Comparison of ENCODE assay signal across 8 cellular contexts in genomic region chr11:61378713-61379313, GRCh38. TPM values are rescaled to one million over a fixed set of nuclear protein-coding genes. Genes with fewer than 3 reads are reported as not detected.
A peak's percentile ranks its signal among the peaks of the same experiment; 100 is the strongest.
DNase-seq lines count a peak whose midpoint lies in the region; ATAC-seq and TF ChIP-seq lines count a peak whose summit lies in the region.
"Had no signal": no experiment of that assay in that cellular context is flagged by ENCODE, and none has a peak within 500 bp of the region (broad histone marks: within the 10 kb centered on the region; RNA-seq: fewer than 3 reads in every experiment).

No MANE protein-coding gene starts in this region.

- H2AFZ ChIP-seq in mammary epithelial cell (ENCODE audit: low read depth, low read length), result peak overlapping the region; percentile 21

- CTCF ChIA-PET in mammary epithelial cell (lab: Charles Lee; ENCODE audit: low non-redundant PET), result interaction anchor here (0.6 kb wide), 1 partner anchor 12 kb away, joined by 4 read pairs; no protein-coding TSS in a partner anchor

- no peaks in the 10 kb centered on the region for H3K4me1 Mint-ChIP-seq in progenitor cell of endocrine pancreas (ENCODE audit: low read depth)

- 43% methylated on average over 5 of the region's 5 CpGs for WGBS in mammary epithelial cell (ENCODE audit: low coverage, missing lambda C conversion rate)
- 45% methylated on average over 2 of the region's 5 CpGs for WGBS in right lobe of liver (ENCODE audit: insufficient coverage, low coverage, low lambda C conversion rate, missing lambda C conversion rate)
- 68 to 70% methylated on average over 5 of the region's 5 CpGs for WGBS in aorta, 2 donors

- DNase-seq in MG63 (peak; percentile 79), mammary epithelial cell (peak; percentile 92), right lobe of liver (no peak), aorta (peak in 1 of 2 donors; percentile 69), NCI-H187 treated with DMSO at 0.1 percent for 48 hours (lab: John Stamatoyannopoulos, UW) (no peak), progenitor cell of endocrine pancreas (ENCODE audit: low spot score, unreplicated experiment) (no peak)
- DNase-seq: NCI-H524 treated with DMSO at 0.1 percent for 48 hours had no signal

- dilution Hi-C loops in mammary epithelial cell (cut with HindIII; ENCODE audit: low sequenced_read_pairs), result no loop called here

- no peaks in the 10 kb centered on the region for H3K79me2 ChIP-seq in mammary epithelial cell (ENCODE audit: insufficient read depth, low read length)

- in situ Hi-C loops in mammary epithelial cell (cut with MboI; ENCODE audit: low sequenced_read_pairs in 2 of 2), result loop anchor here in 1 of 2 donors (25.0 kb wide), 1 partner anchor 117 kb away; no protein-coding TSS in a partner anchor

- H3K36me3 Mint-ChIP-seq in progenitor cell of endocrine pancreas (ENCODE audit: insufficient read depth), result peaks cover 10% of the 10 kb centered on the region

- H3K4me3 Mint-ChIP-seq in progenitor cell of endocrine pancreas (ENCODE audit: low read depth), result no peak overlapping the region

- H3K27ac ChIP-seq in mammary epithelial cell (ENCODE audit: insufficient read depth, low read depth, low read length) (peak overlapping the region; percentile 65), right lobe of liver (peak overlapping the region in 1 of 3 donors; percentile 69), aorta (ENCODE audit: low read depth in 1 of 2, low read length in 2 of 2) (peak overlapping the region in 1 of 2 donors; percentile 94)

- H3K4me3 ChIP-seq in MG63 (no peak overlapping the region), mammary epithelial cell (replicated peaks in 1 of 3; ENCODE audit: insufficient read depth in 1 of 3, low read depth in 2 of 3, low read length in 3 of 3) (no peak overlapping the region), right lobe of liver (no peak overlapping the region), aorta (ENCODE audit: low read length in 2 of 2) (no peak overlapping the region)

- no peaks in the 10 kb centered on the region for H4K20me1 ChIP-seq in mammary epithelial cell (ENCODE audit: insufficient read depth, low read length)

- H3K4me1 ChIP-seq in mammary epithelial cell (ENCODE audit: insufficient read depth, low read length) (peaks cover 33% of the 10 kb centered on the region), right lobe of liver (peaks cover 0 to 22% (median 5%) of the 10 kb centered on the region in 4 donors), aorta (ENCODE audit: control insufficient read depth in 1 of 2, insufficient read depth in 2 of 2, low read length in 2 of 2) (peaks cover 0 to 5% of the 10 kb centered on the region in 2 donors)

- TF ChIP-seq POLR2A in right lobe of liver (IDR thresholded peaks at IDR 0.05), result no peak

- H3K9me3 Mint-ChIP-seq in progenitor cell of endocrine pancreas (ENCODE audit: low read depth), result peaks cover 3% of the 10 kb centered on the region

- no peaks in the 10 kb centered on the region for H3K27me3 ChIP-seq in MG63
- no peaks in the 10 kb centered on the region for H3K27me3 ChIP-seq in mammary epithelial cell (ENCODE audit: insufficient read depth, low read length)
- no peaks in the 10 kb centered on the region for H3K27me3 ChIP-seq in right lobe of liver
- no peaks in the 10 kb centered on the region for H3K27me3 ChIP-seq in aorta (ENCODE audit: control insufficient read depth in 1 of 2, insufficient read depth in 2 of 2, low read length in 1 of 2)

- H3K27ac Mint-ChIP-seq in progenitor cell of endocrine pancreas, result no peak overlapping the region

- no TSS peak for BruUV-seq in mammary epithelial cell (replicated peaks; lab: Mats Ljungman, UMichigan)

- no peaks in the 10 kb centered on the region for H3K27me3 Mint-ChIP-seq in progenitor cell of endocrine pancreas

- ATAC-seq in right lobe of liver, result peak; percentile 89 to 95 (median 92)
- peak; percentile 94 for ATAC-seq in aorta (ENCODE audit: low FRiP score)
- no peak for ATAC-seq in HG03280 (IDR thresholded peaks at IDR 0.05; ENCODE audit: unreplicated experiment)

- H3K36me3 ChIP-seq in MG63 (peaks cover 6% of the 10 kb centered on the region), mammary epithelial cell (ENCODE audit: insufficient read depth, low read length) (no peaks in the 10 kb centered on the region), right lobe of liver (no peaks in the 10 kb centered on the region), aorta (ENCODE audit: control insufficient read depth in 1 of 2, insufficient read depth in 2 of 2, low read length in 1 of 2) (no peaks in the 10 kb centered on the region)

- peak overlapping the region; percentile 30 for H3K4me2 ChIP-seq in mammary epithelial cell (ENCODE audit: insufficient read depth, low read depth, low read length)

- H3K9ac ChIP-seq in mammary epithelial cell (ENCODE audit: insufficient read depth, low read length), result no peak overlapping the region

- intact Hi-C loops in mammary epithelial cell (cut with micrococcal nuclease) (loop anchor here (1.0 kb wide), 2 partner anchors 10 to 18 kb away; partner anchors contain the start of gene CYB561A3), right lobe of liver (cut with DNase I) (no loop called here), aorta (cut with DNase I) (no loop called here)

- H3K9me3 ChIP-seq in MG63, result no peaks in the 10 kb centered on the region
- no peaks in the 10 kb centered on the region for H3K9me3 ChIP-seq in mammary epithelial cell (replicated peaks; ENCODE audit: insufficient read depth, low read length)
- peaks cover 0 to 3% (median 0%) of the 10 kb centered on the region in 4 donors for H3K9me3 ChIP-seq in right lobe of liver
- no peaks in the 10 kb centered on the region for H3K9me3 ChIP-seq in aorta (ENCODE audit: control insufficient read depth, low read length)

- TF ChIP-seq CTCF in mammary epithelial cell (conservative IDR thresholded peaks at IDR 0.05 in 1 of 2, IDR thresholded peaks at IDR 0.05 in 1 of 2; ENCODE audit: extremely low read depth in 1 of 2, insufficient read depth in 1 of 2, low read depth in 1 of 2, low read length in 2 of 2), result no peak
- no peak for TF ChIP-seq CTCF in right lobe of liver (IDR thresholded peaks at IDR 0.05)
- TF ChIP-seq CTCF in progenitor cell of endocrine pancreas (IDR thresholded peaks at IDR 0.05; ENCODE audit: unreplicated experiment), result no peak

RNA-seq across cellular contexts. Expression of gene TMEM216, which starts 13.6 kb away (rescaled TPM):
- 7.5 and 12.3 TPM in 2 replicates for total RNA-seq in MG63 (2014; rRNA removed; shearing (Covaris generic); ENCODE audit: low replicate concordance)
- total RNA-seq in mammary epithelial cell (1 to 10 TPM; 6.3 to 8.8 TPM), right lobe of liver (1 to 10 TPM; 1.7 to 3.9 (median 2.0) TPM), aorta (10 to 100 TPM; 10.8 to 13.3 TPM), progenitor cell of endocrine pancreas (20.6 and 22.2 TPM in 2 replicates)
- polyA plus RNA-seq in mammary epithelial cell (17.1 TPM), aorta (10 to 100 TPM; 14.0 to 14.4 TPM)
- 4.3 TPM for polyA minus RNA-seq in mammary epithelial cell

RNA-seq across cellular contexts. Expression of gene TMEM138, which starts 16.6 kb away (rescaled TPM):
- 15.0 and 70.0 TPM in 2 replicates for total RNA-seq in MG63 (2014; rRNA removed; shearing (Covaris generic); ENCODE audit: low replicate concordance)
- total RNA-seq in mammary epithelial cell (10 to 100 TPM; 40.2 to 81.9 TPM), right lobe of liver (10 to 100 TPM; 18.2 to 41.0 (median 26.4) TPM), aorta (10 to 100 TPM; 31.9 to 38.2 TPM), progenitor cell of endocrine pancreas (45.9 and 46.7 TPM in 2 replicates)
- polyA plus RNA-seq in mammary epithelial cell (57.8 TPM), aorta (10 to 100 TPM; 41.3 to 71.3 TPM)
- polyA minus RNA-seq in mammary epithelial cell, result 31.5 TPM

RNA-seq across cellular contexts. Expression of gene CYB561A3, which starts 17.1 kb away (rescaled TPM):
- total RNA-seq in MG63 (2014; rRNA removed; shearing (Covaris generic); ENCODE audit: low replicate concordance), result 50.5 and 60.2 TPM in 2 replicates
- total RNA-seq in mammary epithelial cell (10 to 100 TPM; 65.8 to 74.8 TPM), right lobe of liver (10 to 100 TPM; 25.6 to 41.8 (median 35.2) TPM), aorta (10 to 100 TPM; 19.1 to 36.4 TPM), progenitor cell of endocrine pancreas (44.3 and 45.3 TPM in 2 replicates)
- polyA plus RNA-seq in mammary epithelial cell (59.4 TPM), aorta (10 to 100 TPM; 20.2 to 47.4 TPM)
- polyA minus RNA-seq in mammary epithelial cell, result 78.6 TPM

RNA-seq across cellular contexts. Expression of gene TKFC, which starts 45.8 kb away (rescaled TPM):
- 12.9 and 36.0 TPM in 2 replicates for total RNA-seq in MG63 (2014; rRNA removed; shearing (Covaris generic); ENCODE audit: low replicate concordance)
- total RNA-seq in mammary epithelial cell (10 to 100 TPM; 30.0 to 65.3 TPM), right lobe of liver (100 to 1,000 TPM in 4 of 6 experiments, 10 to 100 TPM in 2; 36.6 to 216 (median 124) TPM), aorta (10 to 100 TPM; 18.9 to 30.4 TPM), progenitor cell of endocrine pancreas (68.1 and 78.8 TPM in 2 replicates)
- polyA plus RNA-seq in mammary epithelial cell (29.5 TPM), aorta (10 to 100 TPM; 23.1 to 82.0 TPM)
- polyA minus RNA-seq in mammary epithelial cell, result 18.2 TPM

RNA-seq across cellular contexts. Expression of gene DDB1, which starts 45.9 kb away (rescaled TPM):
- 170 and 250 TPM in 2 replicates for total RNA-seq in MG63 (2014; rRNA removed; shearing (Covaris generic); ENCODE audit: low replicate concordance)
- total RNA-seq in mammary epithelial cell, result 100 to 1,000 TPM; 214 to 230 TPM
- 225 TPM for polyA plus RNA-seq in mammary epithelial cell
- 327 TPM for polyA minus RNA-seq in mammary epithelial cell
- 10 to 100 TPM; 70.9 to 94.5 (median 83.9) TPM for total RNA-seq in right lobe of liver
- 100 to 1,000 TPM; 134 to 148 TPM for total RNA-seq in aorta
- 10 to 100 TPM; 44.2 to 80.1 TPM for polyA plus RNA-seq in aorta
- total RNA-seq in progenitor cell of endocrine pancreas, result 251 and 254 TPM in 2 replicates

Comparison
In these comparisons a context has a peak if more than half of its experiments do, and no peak if none do; other contexts are left out.
1. DNase-seq: peak in MG63 (single experiment) and mammary epithelial cell (single experiment); none in right lobe of liver (0 of 3), NCI-H187 treated with DMSO at 0.1 percent for 48 hours (single experiment) and progenitor cell of endocrine pancreas (single experiment).